In the genomic region with DNA sequence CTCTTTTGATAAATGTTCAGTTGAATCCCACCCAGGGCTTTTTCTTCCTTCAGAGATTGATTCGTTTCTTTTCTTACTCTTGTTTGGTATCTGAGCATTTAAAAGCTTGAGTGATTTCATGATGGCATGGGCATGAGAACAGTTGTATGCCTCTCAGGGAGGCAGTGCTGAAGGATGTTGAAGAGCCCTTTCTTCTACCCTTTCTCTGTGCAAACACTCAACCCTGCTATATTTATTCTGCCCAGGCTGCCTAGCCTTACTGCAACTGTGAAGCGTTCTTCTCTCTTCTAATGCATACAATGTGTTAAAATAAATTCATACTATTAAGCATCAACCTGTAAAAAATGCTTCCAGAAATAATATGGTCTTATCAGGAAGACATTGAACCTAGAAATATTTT, we compare ENCODE assay signal across 27 cellular contexts.
"Had no signal": no experiment of that assay in that cellular context is flagged by ENCODE, and none has a peak within 500 bp of the region (broad histone marks: within the 10 kb centered on the region; RNA-seq: fewer than 3 reads in every experiment).

No MANE protein-coding gene starts in this region.

- H3K27ac Mint-ChIP-seq: activated CD8-positive, alpha-beta T cell treated with anti-CD3 and anti-CD28 coated beads, Interleukin-2, amount 10 ng/mL, durations not matched to agents 7 days and 5 days; activated naive CD4-positive, alpha-beta T cell treated with anti-CD3 and anti-CD28 coated beads, Interleukin-2, amount 10 ng/mL, durations not matched to agents 7 days and 5 days; activated naive CD8-positive, alpha-beta T cell treated with anti-CD3 and anti-CD28 coated beads for 36 hours; IgD-negative memory B cell; T-helper 17 cell; WTC11 had no signal

- H3K9me3 Mint-ChIP-seq: activated naive CD4-positive, alpha-beta T cell treated with anti-CD3 and anti-CD28 coated beads, Interleukin-2, amount 10 ng/mL, durations not matched to agents 7 days and 5 days had no signal

- DNase-seq: activated CD4-positive, alpha-beta T cell treated with anti-CD3 and anti-CD28 coated beads for 48 hours; activated CD4-positive, alpha-beta T cell treated with anti-CD3 and anti-CD28 coated beads, Interleukin-2, amount 50 U/mL, for 4 hours; activated CD4-positive, CD25-positive, alpha-beta regulatory T cell treated with anti-CD3 and anti-CD28 coated beads, Interleukin-2, amount 50 U/mL, for 72 hours; activated CD8-positive, alpha-beta memory T cell treated with anti-CD3 and anti-CD28 coated beads, Interleukin-2, amount 50 U/mL, for 48 hours; activated CD8-positive, alpha-beta T cell treated with anti-CD3 and anti-CD28 coated beads, Interleukin-2, amount 10 ng/mL, durations not matched to agents 7 days and 5 days; activated gamma-delta T cell treated with Interleukin-2 at 50 U/mL for 16 hours; activated naive CD4-positive, alpha-beta T cell treated with anti-CD3 and anti-CD28 coated beads, Interleukin-2, amount 10 ng/mL, durations not matched to agents 7 days and 5 days; activated naive CD8-positive, alpha-beta T cell treated with anti-CD3 and anti-CD28 coated beads for 36 hours; activated T-cell treated with anti-CD3 and anti-CD28 coated beads, Interleukin-2, amount 50 U/mL, for 1 hour; brain microvascular endothelial cell; KG1; NCI-H1048; NCI-H1436; NCI-H1694 treated with DMSO at 0.1 percent for 48 hours; NCI-H2081 treated with DMSO at 0.1 percent for 48 hours; NCI-H2171 treated with DMSO at 0.1 percent for 48 hours; NCI-H226; NCI-H524; NCI-H82; PC-3; SIG-M5; T-helper 17 cell; T-helper 9 cell had no signal

- H3K36me3 Mint-ChIP-seq: activated naive CD4-positive, alpha-beta T cell treated with anti-CD3 and anti-CD28 coated beads, Interleukin-2, amount 10 ng/mL, durations not matched to agents 7 days and 5 days; activated naive CD8-positive, alpha-beta T cell treated with anti-CD3 and anti-CD28 coated beads for 36 hours; IgD-negative memory B cell had no signal

- H3K27me3 ChIP-seq: brain microvascular endothelial cell, cardiac muscle cell had no signal

- H3K27me3 Mint-ChIP-seq: activated naive CD4-positive, alpha-beta T cell treated with anti-CD3 and anti-CD28 coated beads, Interleukin-2, amount 10 ng/mL, durations not matched to agents 7 days and 5 days; IgD-negative memory B cell; T-helper 17 cell had no signal

- H3K4me1 Mint-ChIP-seq: activated naive CD4-positive, alpha-beta T cell treated with anti-CD3 and anti-CD28 coated beads, Interleukin-2, amount 10 ng/mL, durations not matched to agents 7 days and 5 days; activated naive CD8-positive, alpha-beta T cell treated with anti-CD3 and anti-CD28 coated beads for 36 hours; IgD-negative memory B cell; T-helper 17 cell had no signal

- FAIRE-seq: RCC 7860 had no signal

- ATAC-seq: activated CD8-positive, alpha-beta T cell treated with anti-CD3 and anti-CD28 coated beads, Interleukin-2, amount 10 ng/mL, durations not matched to agents 7 days and 5 days; PC-3; T-helper 17 cell; WTC11 had no signal

- H3K4me3 Mint-ChIP-seq: activated CD8-positive, alpha-beta T cell treated with anti-CD3 and anti-CD28 coated beads, Interleukin-2, amount 10 ng/mL, durations not matched to agents 7 days and 5 days; activated naive CD4-positive, alpha-beta T cell treated with anti-CD3 and anti-CD28 coated beads, Interleukin-2, amount 10 ng/mL, durations not matched to agents 7 days and 5 days; activated naive CD8-positive, alpha-beta T cell treated with anti-CD3 and anti-CD28 coated beads for 36 hours; IgD-negative memory B cell; T-helper 17 cell; WTC11 had no signal

- H3K4me3 ChIP-seq: cardiac muscle cell had no signal

- H3K27ac ChIP-seq: brain microvascular endothelial cell, cardiac muscle cell had no signal

- H3K36me3 ChIP-seq: brain microvascular endothelial cell, cardiac muscle cell had no signal
